In the genomic region with DNA sequence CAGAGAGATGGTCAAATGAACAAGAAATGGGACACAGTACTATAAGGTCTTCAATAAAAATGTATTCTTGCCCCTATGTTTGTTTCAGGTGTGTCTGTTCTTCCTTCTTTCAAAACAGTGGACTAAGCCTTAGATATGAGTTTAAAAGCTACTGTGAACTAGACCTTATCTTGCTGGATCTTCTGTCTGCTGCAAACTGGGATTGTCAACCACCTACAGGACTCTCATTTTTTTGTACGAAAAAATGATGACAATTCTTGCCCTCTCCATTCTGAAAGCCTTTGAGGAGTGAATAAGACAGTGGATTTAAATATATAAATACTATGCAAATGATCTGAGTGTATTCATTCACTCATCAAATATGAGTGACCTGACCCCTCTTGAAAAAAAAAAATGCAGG, we compare ENCODE assay signal across 29 cellular contexts.
"Had no signal": no experiment of that assay in that cellular context is flagged by ENCODE, and none has a peak within 500 bp of the region (broad histone marks: within the 10 kb centered on the region; RNA-seq: fewer than 3 reads in every experiment).

No MANE protein-coding gene starts in this region.

- H3K27ac ChIP-seq: cardiac muscle cell, PC-9, RWPE1, WERI-Rb-1 had no signal

- H3K36me3 ChIP-seq: cardiac muscle cell, WERI-Rb-1 had no signal

- ATAC-seq: activated CD8-positive, alpha-beta memory T cell treated with anti-CD3 and anti-CD28 coated beads, Interleukin-2, amount 10 ng/mL, durations not matched to agents 7 days and 5 days; Right ventricle myocardium inferior had no signal

- H3K4me3 ChIP-seq: cardiac muscle cell, PC-9 had no signal

- H3K4me2 ChIP-seq: PC-9 had no signal

- H2AFZ ChIP-seq: PC-9 had no signal

- DNase-seq: activated CD4-positive, alpha-beta memory T cell treated with anti-CD3 and anti-CD28 coated beads, Interleukin-2, amount 10 ng/mL, durations not matched to agents 7 days and 5 days; activated CD4-positive, alpha-beta T cell treated with anti-CD3 and anti-CD28 coated beads for 1 hour; activated CD4-positive, alpha-beta T cell treated with anti-CD3 and anti-CD28 coated beads for 48 hours; activated CD4-positive, CD25-positive, alpha-beta regulatory T cell; activated CD8-positive, alpha-beta memory T cell treated with anti-CD3 and anti-CD28 coated beads for 24 hours; activated CD8-positive, alpha-beta memory T cell treated with anti-CD3 and anti-CD28 coated beads, Interleukin-2, amount 10 ng/mL, durations not matched to agents 7 days and 5 days; activated CD8-positive, alpha-beta memory T cell treated with anti-CD3 and anti-CD28 coated beads, Interleukin-2, amount 50 U/mL, for 48 hours; activated effector memory CD4-positive, alpha-beta T cell treated with Interleukin-2 at 50 U/mL for 16 hours; activated naive CD4-positive, alpha-beta T cell treated with anti-CD3 and anti-CD28 coated beads, Interleukin-2, amount 50 U/mL, for 16 hours; activated naive CD8-positive, alpha-beta T cell treated with anti-CD3 and anti-CD28 coated beads for 36 hours; activated T-cell treated with anti-CD3 and anti-CD28 coated beads, Interleukin-2, amount 50 U/mL, for 48 hours; amniotic stem cell; aorta; NCI-H1092 treated with DMSO at 0.1 percent for 48 hours; NCI-H1417; NCI-H146; NCI-H187 treated with DMSO at 0.1 percent for 48 hours; NCI-H2081; NCI-H2171 treated with DMSO at 0.1 percent for 48 hours; NCI-H2227 treated with DMSO at 0.1 percent for 48 hours; NCI-H446; NCI-H510A treated with DMSO at 0.1 percent for 48 hours; SIG-M5; T1000; WERI-Rb-1 had no signal

- H3K27me3 ChIP-seq: cardiac muscle cell had no signal
